ENCODE assay signal across 9 cellular contexts in genomic region chr2:12317853-12318426, GRCh38.
DNase-seq lines count a peak whose midpoint lies in the region; ATAC-seq and TF ChIP-seq lines count a peak whose summit lies in the region.
"Had no signal": no experiment of that assay in that cellular context is flagged by ENCODE, and none has a peak within 500 bp of the region (broad histone marks: within the 10 kb centered on the region; RNA-seq: fewer than 3 reads in every experiment).

No MANE protein-coding gene starts in this region.

- intact Hi-C loops in vagina (cut with DNase I), result no loop called here
- intact Hi-C loops in activated CD8-positive, alpha-beta T cell treated with anti-CD3 and anti-CD28 coated beads for 36 hours (cut with micrococcal nuclease), result no loop called here
- intact Hi-C loops in upper lobe of right lung (cut with DNase I), result no loop called here

- peaks cover 70% of the 10 kb centered on the region for H3K4me1 Mint-ChIP-seq in chondrocyte (ENCODE audit: low read depth)
- H3K4me1 Mint-ChIP-seq in activated CD8-positive, alpha-beta T cell treated with anti-CD3 and anti-CD28 coated beads for 36 hours (ENCODE audit: low read depth), result peaks cover 13% of the 10 kb centered on the region

- H3K27ac ChIP-seq in vagina (peak overlapping the region; percentile 75), upper lobe of right lung (no peak overlapping the region)

- peak overlapping the region; percentile 10 for H3K4me3 Mint-ChIP-seq in chondrocyte (ENCODE audit: unreplicated experiment)
- no peak overlapping the region for H3K4me3 Mint-ChIP-seq in activated CD8-positive, alpha-beta T cell treated with anti-CD3 and anti-CD28 coated beads for 36 hours

- ATAC-seq in GM19463 (IDR thresholded peaks at IDR 0.05; ENCODE audit: unreplicated experiment), result no peak
- no peak for ATAC-seq in activated CD8-positive, alpha-beta T cell treated with anti-CD3 and anti-CD28 coated beads for 36 hours
- no peak for ATAC-seq in upper lobe of right lung

- H3K4me3 ChIP-seq in vagina, result no peak overlapping the region
- H3K4me3 ChIP-seq in upper lobe of right lung, result no peak overlapping the region

- H3K27me3 ChIP-seq in vagina, result no peaks in the 10 kb centered on the region
- H3K27me3 ChIP-seq in upper lobe of right lung, result no peaks in the 10 kb centered on the region

- no peaks in the 10 kb centered on the region for H3K9me3 Mint-ChIP-seq in chondrocyte (ENCODE audit: low read depth)
- no peaks in the 10 kb centered on the region for H3K9me3 Mint-ChIP-seq in activated CD8-positive, alpha-beta T cell treated with anti-CD3 and anti-CD28 coated beads for 36 hours

- H3K27me3 Mint-ChIP-seq in chondrocyte (ENCODE audit: low read depth), result no peaks in the 10 kb centered on the region
- H3K27me3 Mint-ChIP-seq in activated CD8-positive, alpha-beta T cell treated with anti-CD3 and anti-CD28 coated beads for 36 hours, result no peaks in the 10 kb centered on the region

- CTCF ChIA-PET in activated CD8-positive, alpha-beta T cell treated with anti-CD3 and anti-CD28 coated beads for 36 hours (lab: Charles Lee), result interaction anchor here (2.4 kb wide), 1 partner anchor 12 kb away, joined by 10 read pairs; no protein-coding TSS in a partner anchor

- H3K4me1 ChIP-seq in vagina (peaks cover 33% of the 10 kb centered on the region), upper lobe of right lung (peaks cover 5% of the 10 kb centered on the region)

- H3K9me3 ChIP-seq in vagina (no peaks in the 10 kb centered on the region), upper lobe of right lung (no peaks in the 10 kb centered on the region)

- DNase-seq in LHCN-M2 (ENCODE audit: low read depth), result peak; percentile 96
- DNase-seq in chondrocyte (ENCODE audit: low spot score), result no peak
- peak; percentile 64 for DNase-seq in left kidney (ENCODE audit: low read depth, low spot score)
- DNase-seq in vagina (ENCODE audit: extremely low spot score in 2 of 2), result no peak
- DNase-seq in activated CD8-positive, alpha-beta T cell treated with anti-CD3 and anti-CD28 coated beads for 36 hours, result no peak
- DNase-seq in NCI-H748 treated with DMSO at 0.1 percent for 48 hours (lab: John Stamatoyannopoulos, UW), result no peak
- no peak for DNase-seq in upper lobe of right lung
- DNase-seq: NCI-H2107 had no signal

- no peaks in the 10 kb centered on the region for H3K36me3 ChIP-seq in vagina
- no peaks in the 10 kb centered on the region for H3K36me3 ChIP-seq in upper lobe of right lung

- H3K27ac Mint-ChIP-seq in chondrocyte (ENCODE audit: unreplicated experiment), result peak overlapping the region; percentile 95
- no peak overlapping the region for H3K27ac Mint-ChIP-seq in activated CD8-positive, alpha-beta T cell treated with anti-CD3 and anti-CD28 coated beads for 36 hours

- H3K36me3 Mint-ChIP-seq in chondrocyte (ENCODE audit: low read depth), result no peaks in the 10 kb centered on the region
- H3K36me3 Mint-ChIP-seq in activated CD8-positive, alpha-beta T cell treated with anti-CD3 and anti-CD28 coated beads for 36 hours (ENCODE audit: low read depth), result no peaks in the 10 kb centered on the region

- TF ChIP-seq CTCF in chondrocyte (IDR thresholded peaks at IDR 0.05) (no peak), vagina (IDR thresholded peaks at IDR 0.05) (no peak), upper lobe of right lung (IDR thresholded peaks at IDR 0.05) (no peak)
- no peak for TF ChIP-seq CTCF in activated CD8-positive, alpha-beta T cell treated with anti-CD3 and anti-CD28 coated beads for 36 hours (IDR thresholded peaks at IDR 0.05)

- POLR2A ChIA-PET in activated CD8-positive, alpha-beta T cell treated with anti-CD3 and anti-CD28 coated beads for 36 hours (lab: Charles Lee), result no interaction called here

- TF ChIP-seq POLR2A in vagina (IDR thresholded peaks at IDR 0.05), result no peak

Comparison
In these comparisons a context has a peak if more than half of its experiments do, and no peak if none do; other contexts are left out.
1. DNase-seq: peak in LHCN-M2 (single experiment) and left kidney (single experiment); none in chondrocyte (single experiment), vagina (0 of 2), activated CD8-positive, alpha-beta T cell treated with anti-CD3 and anti-CD28 coated beads for 36 hours (single experiment), NCI-H748 treated with DMSO at 0.1 percent for 48 hours (single experiment) and upper lobe of right lung (single experiment).